In genomic region chr11:506238-506949, GRCh38 we compare ENCODE assay signal across 1 cellular context.
A peak's percentile ranks its signal among the peaks of the same experiment; 100 is the strongest.
TF ChIP-seq lines count a peak whose summit lies in the region.

No MANE protein-coding gene starts in this region.

TF ChIP-seq in K562, 482 proteins besides CTCF, POLR2A, EP300 and RAD21 (continued from another document):
- TF ChIP-seq, protein P1, sequence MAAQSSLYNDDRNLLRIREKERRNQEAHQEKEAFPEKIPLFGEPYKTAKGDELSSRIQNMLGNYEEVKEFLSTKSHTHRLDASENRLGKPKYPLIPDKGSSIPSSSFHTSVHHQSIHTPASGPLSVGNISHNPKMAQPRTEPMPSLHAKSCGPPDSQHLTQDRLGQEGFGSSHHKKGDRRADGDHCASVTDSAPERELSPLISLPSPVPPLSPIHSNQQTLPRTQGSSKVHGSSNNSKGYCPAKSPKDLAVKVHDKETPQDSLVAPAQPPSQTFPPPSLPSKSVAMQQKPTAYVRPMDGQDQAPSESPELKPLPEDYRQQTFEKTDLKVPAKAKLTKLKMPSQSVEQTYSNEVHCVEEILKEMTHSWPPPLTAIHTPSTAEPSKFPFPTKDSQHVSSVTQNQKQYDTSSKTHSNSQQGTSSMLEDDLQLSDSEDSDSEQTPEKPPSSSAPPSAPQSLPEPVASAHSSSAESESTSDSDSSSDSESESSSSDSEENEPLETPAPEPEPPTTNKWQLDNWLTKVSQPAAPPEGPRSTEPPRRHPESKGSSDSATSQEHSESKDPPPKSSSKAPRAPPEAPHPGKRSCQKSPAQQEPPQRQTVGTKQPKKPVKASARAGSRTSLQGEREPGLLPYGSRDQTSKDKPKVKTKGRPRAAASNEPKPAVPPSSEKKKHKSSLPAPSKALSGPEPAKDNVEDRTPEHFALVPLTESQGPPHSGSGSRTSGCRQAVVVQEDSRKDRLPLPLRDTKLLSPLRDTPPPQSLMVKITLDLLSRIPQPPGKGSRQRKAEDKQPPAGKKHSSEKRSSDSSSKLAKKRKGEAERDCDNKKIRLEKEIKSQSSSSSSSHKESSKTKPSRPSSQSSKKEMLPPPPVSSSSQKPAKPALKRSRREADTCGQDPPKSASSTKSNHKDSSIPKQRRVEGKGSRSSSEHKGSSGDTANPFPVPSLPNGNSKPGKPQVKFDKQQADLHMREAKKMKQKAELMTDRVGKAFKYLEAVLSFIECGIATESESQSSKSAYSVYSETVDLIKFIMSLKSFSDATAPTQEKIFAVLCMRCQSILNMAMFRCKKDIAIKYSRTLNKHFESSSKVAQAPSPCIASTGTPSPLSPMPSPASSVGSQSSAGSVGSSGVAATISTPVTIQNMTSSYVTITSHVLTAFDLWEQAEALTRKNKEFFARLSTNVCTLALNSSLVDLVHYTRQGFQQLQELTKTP (IDR thresholded peaks at IDR 0.05; ENCODE audit: low read depth in 1 of 2, partially characterized antibody in 2 of 2): peak; percentile 26 to 31
- TF ChIP-seq ZNF584 (CRISPR knock-in tag; IDR thresholded peaks at IDR 0.05; ENCODE audit: low read depth) (no peak), ZHX1 (conservative IDR thresholded peaks at IDR 0.05; ENCODE audit: low read length) (peak; percentile 64; the same call in 1 of the 2 replicates), SMAD4 (CRISPR knock-in tag; conservative IDR thresholded peaks at IDR 0.05) (peak; percentile 36), KAT7 (CRISPR knock-in tag; IDR thresholded peaks at IDR 0.05; ENCODE audit: borderline replicate concordance) (0 out of 2 replicates have a peak, but pooled peaks have one; percentile 22), SAP30 (IDR thresholded peaks at IDR 0.05; ENCODE audit: borderline replicate concordance, insufficient read depth, low read depth, low read length, poor library complexity, severe bottlenecking) (peak; percentile 96), MTA3 (IDR thresholded peaks at IDR 0.05; ENCODE audit: borderline replicate concordance) (no peak; the same call in 1 of the 2 replicates), ETV1 (tag; conservative IDR thresholded peaks at IDR 0.05; ENCODE audit: low read depth) (0 out of 2 replicates have a peak, but pooled peaks have one; percentile 26), BHLHE40 (IDR thresholded peaks at IDR 0.05; ENCODE audit: low read length) (peak; percentile 91), TOE1 (IDR thresholded peaks at IDR 0.05; ENCODE audit: borderline replicate concordance) (0 out of 2 replicates have a peak, but pooled peaks have one; percentile 15), TOE1 (CRISPR knock-in tag; IDR thresholded peaks at IDR 0.05; ENCODE audit: borderline replicate concordance, low read depth) (peak; percentile 19; the same call in 1 of the 2 replicates), ZNF124 (CRISPR knock-in tag; IDR thresholded peaks at IDR 0.05) (no peak), POLR2AphosphoS5 (IDR thresholded peaks at IDR 0.05; ENCODE audit: control insufficient read depth, insufficient read depth, low read depth, low read length) (peak; percentile 38), RAD51 (IDR thresholded peaks at IDR 0.05; ENCODE audit: borderline replicate concordance, low read depth) (peak; percentile 53; the same call in 1 of the 2 replicates), CEBPB (tag; IDR thresholded peaks at IDR 0.05) (no peak), NR3C1 (CRISPR knock-in tag; IDR thresholded peaks at IDR 0.05) (no peak), KAT2B (IDR thresholded peaks at IDR 0.05; ENCODE audit: low read depth, low read length) (no peak), ZNF239 (CRISPR knock-in tag; IDR thresholded peaks at IDR 0.05) (peak; percentile 20; the same call in 1 of the 2 replicates), ZBTB11 (CRISPR knock-in tag; IDR thresholded peaks at IDR 0.05) (peak in 1 of 3 experiments; percentile 45; a peak in 1 of 6 replicates), XRCC3 (IDR thresholded peaks at IDR 0.05) (no peak), ATF7 (IDR thresholded peaks at IDR 0.05) (peak; percentile 64), POLR2B (IDR thresholded peaks at IDR 0.05; ENCODE audit: low read depth, partially characterized antibody) (peak; percentile 79), CREM (IDR thresholded peaks at IDR 0.05; ENCODE audit: low read depth) (peak; percentile 99), ZNF184 (CRISPR knock-in tag; IDR thresholded peaks at IDR 0.05) (no peak), PML (IDR thresholded peaks at IDR 0.05; ENCODE audit: low read length) (peak; percentile 33; the same call in 1 of the 2 replicates)
- TF ChIP-seq, protein P2, sequence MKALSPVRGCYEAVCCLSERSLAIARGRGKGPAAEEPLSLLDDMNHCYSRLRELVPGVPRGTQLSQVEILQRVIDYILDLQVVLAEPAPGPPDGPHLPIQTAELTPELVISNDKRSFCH (CRISPR knock-in tag; IDR thresholded peaks at IDR 0.05): no peak
- TF ChIP-seq, protein P2 (tag; IDR thresholded peaks at IDR 0.05): 0 out of 2 replicates have a peak, but pooled peaks have one; percentile 51
TF ChIP-seq in K562: peak in this region for 133.
